ENCODE assay signal across 22 cellular contexts in the genomic region with DNA sequence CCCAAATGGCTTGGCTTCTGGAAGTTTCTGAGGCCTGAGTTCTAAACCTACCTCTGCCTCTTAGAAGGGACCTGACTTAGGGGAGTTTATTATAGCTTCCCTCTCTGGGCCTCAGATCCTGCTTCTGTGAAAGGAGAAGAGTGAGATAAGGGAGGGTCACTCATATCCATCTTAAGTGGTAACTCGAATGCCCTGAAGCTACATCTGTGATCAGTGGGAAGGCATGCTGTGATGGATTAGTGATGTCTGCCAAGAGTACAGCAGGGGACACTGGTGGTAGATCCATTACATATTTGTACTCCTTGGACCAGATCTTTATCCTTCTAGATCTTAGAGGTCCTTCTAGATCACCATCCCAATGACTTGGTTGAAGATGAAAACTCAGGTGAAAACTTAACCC.
A peak's percentile ranks its signal among the peaks of the same experiment; 100 is the strongest.
DNase-seq lines count a peak whose midpoint lies in the region; ATAC-seq and TF ChIP-seq lines count a peak whose summit lies in the region.
"Had no signal": no experiment of that assay in that cellular context is flagged by ENCODE, and none has a peak within 500 bp of the region (broad histone marks: within the 10 kb centered on the region; RNA-seq: fewer than 3 reads in every experiment).

No MANE protein-coding gene starts in this region.

- no peak overlapping the region for H2BK120ac ChIP-seq in mesendoderm (ENCODE audit: low read depth, low read length)

- no peak overlapping the region for H3K18ac ChIP-seq in mesendoderm (ENCODE audit: low read length)

- no CpG with 5 or more reads among the region's 1 CpG for WGBS in mesendoderm (ENCODE audit: extremely low coverage, insufficient coverage, low lambda C conversion rate)

- no peak overlapping the region for H2BK5ac ChIP-seq in mesendoderm (ENCODE audit: low read length)

- no peaks in the 10 kb centered on the region for H3K4me1 ChIP-seq in mesendoderm (ENCODE audit: control insufficient read depth, low read depth, low read length)
- H3K4me1 ChIP-seq: BE2C, BLaER1 had no signal

- no peak overlapping the region for H3K4me2 ChIP-seq in mesendoderm (ENCODE audit: low read length)
- H3K4me2 ChIP-seq: BLaER1 had no signal

- H3K4ac ChIP-seq in mesendoderm (ENCODE audit: low read depth, low read length) = no peak overlapping the region

- no peak overlapping the region for H3K23ac ChIP-seq in mesendoderm (ENCODE audit: low read length)

- H2AK5ac ChIP-seq in mesendoderm (ENCODE audit: low read length) = no peak overlapping the region

- H3K79me1 ChIP-seq in mesendoderm (ENCODE audit: low read length) = no peaks in the 10 kb centered on the region

- no peak overlapping the region for H4K8ac ChIP-seq in mesendoderm (ENCODE audit: low read depth, low read length)

- no peak overlapping the region for H4K5ac ChIP-seq in mesendoderm (ENCODE audit: low read length)

- no peak overlapping the region for H2BK15ac ChIP-seq in mesendoderm (replicated peaks; ENCODE audit: low read depth)

- DNase-seq in mesendoderm = peak; percentile 18
- no peak for DNase-seq in left colon
- DNase-seq: 8988T; ACHN; BE2C; C1 segment of cervical spinal cord; CD4-positive, alpha-beta memory T cell; CD4-positive, CD25-positive, alpha-beta regulatory T cell; CD8-positive, alpha-beta memory T cell; COR-L47; DMS 273 treated with DMSO at 0.1 percent for 48 hours; DMS153; DMS53; DMS79; DND-41; EL; GDM1 had no signal

- H3K27ac ChIP-seq in VCaP (peak overlapping the region; percentile 29; the same call in 1 of the 2 replicates), mesendoderm (ENCODE audit: low read depth, low read length) (no peak overlapping the region)
- H3K27ac ChIP-seq: BLaER1 had no signal

- H3K56ac ChIP-seq in mesendoderm (ENCODE audit: low read length) = no peak overlapping the region

- H3K9ac ChIP-seq in mesendoderm (ENCODE audit: low read length) = no peak overlapping the region
- H3K9ac ChIP-seq: BLaER1 had no signal

- H3K4me3 ChIP-seq in mesendoderm (ENCODE audit: low read length) = no peak overlapping the region
- H3K4me3 ChIP-seq: BLaER1, GM12878 had no signal

- no peak for TF ChIP-seq CTCF in VCaP (conservative IDR thresholded peaks at IDR 0.05)

- H3K36me3 ChIP-seq in mesendoderm (ENCODE audit: control insufficient read depth, insufficient read depth, low read length) = no peaks in the 10 kb centered on the region
- H3K36me3 ChIP-seq: BE2C, BLaER1 had no signal

- H3K79me2 ChIP-seq in mesendoderm (ENCODE audit: control insufficient read depth, insufficient read depth, low read length) = no peaks in the 10 kb centered on the region

- ATAC-seq in HG03025 (IDR thresholded peaks at IDR 0.05; ENCODE audit: low FRiP score, unreplicated experiment) (no peak), GM19455 (IDR thresholded peaks at IDR 0.05; ENCODE audit: unreplicated experiment) (no peak), left colon (no peak)
- ATAC-seq: GM12878 had no signal

- H3K27me3 ChIP-seq in mesendoderm (ENCODE audit: insufficient read depth, low read length, poor library complexity) = no peaks in the 10 kb centered on the region
- H3K27me3 ChIP-seq: BE2C, BLaER1 had no signal

- intact Hi-C loops in left colon (cut with DNase I, micrococcal nuclease) = no loop called here
